In the genomic region with DNA sequence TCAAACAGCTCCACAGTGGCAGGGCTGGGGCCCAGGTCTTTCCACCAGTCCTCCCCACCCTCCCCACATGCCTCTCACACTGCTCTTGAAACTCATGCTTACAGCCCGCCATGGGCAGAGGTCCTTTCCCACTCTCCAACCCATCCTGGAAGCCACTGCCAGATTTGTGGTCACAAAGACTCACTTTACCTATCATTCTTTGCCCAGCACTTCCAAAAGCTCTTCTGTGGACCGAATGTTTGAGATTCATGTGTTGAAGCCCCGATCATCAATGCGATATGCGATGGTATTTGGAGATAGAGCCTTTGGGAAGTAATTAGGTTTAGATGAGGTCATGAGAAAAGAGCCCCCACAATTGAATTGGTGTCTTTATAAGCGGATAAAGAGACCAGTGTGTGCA, we compare ENCODE assay signal across 22 cellular contexts.
"Had no signal": no experiment of that assay in that cellular context is flagged by ENCODE, and none has a peak within 500 bp of the region (broad histone marks: within the 10 kb centered on the region; RNA-seq: fewer than 3 reads in every experiment).

No MANE protein-coding gene starts in this region.

- H3K79me2 ChIP-seq: hepatocyte had no signal

- H3K27me3 Mint-ChIP-seq: dendritic cell treated with granulocyte-macrophage colony-stimulating factor and Interleukin-4, amounts not matched to agents 40 ng/mL and 50 ng/mL, for 4 days had no signal

- H3K4me2 ChIP-seq: hepatocyte had no signal

- H3K4me1 ChIP-seq: colonic mucosa, foreskin keratinocyte, gastroesophageal sphincter, heart left ventricle, left lung, lower lobe of right lung had no signal

- H3K9me3 Mint-ChIP-seq: dendritic cell treated with granulocyte-macrophage colony-stimulating factor and Interleukin-4, amounts not matched to agents 40 ng/mL and 50 ng/mL, for 4 days; effector memory CD8-positive, alpha-beta T cell; endodermal cell; memory B cell; naive thymus-derived CD4-positive, alpha-beta T cell had no signal

- H3K9me3 ChIP-seq: colonic mucosa, gastroesophageal sphincter, heart left ventricle, left lung, lower lobe of right lung had no signal

- H3K4me1 Mint-ChIP-seq: endodermal cell; memory B cell; naive thymus-derived CD4-positive, alpha-beta T cell had no signal

- H3K36me3 Mint-ChIP-seq: memory B cell; naive thymus-derived CD4-positive, alpha-beta T cell had no signal

- H2AFZ ChIP-seq: hepatocyte had no signal

- ATAC-seq: effector memory CD8-positive, alpha-beta T cell; esophagus mucosa; foreskin keratinocyte; gastroesophageal sphincter; heart left ventricle; left cardiac atrium; left lung; left ventricle myocardium superior; lower lobe of right lung; naive thymus-derived CD4-positive, alpha-beta T cell had no signal

- H3K36me3 ChIP-seq: colonic mucosa, gastroesophageal sphincter, heart left ventricle, left lung, lower lobe of right lung had no signal

- H3K4me3 ChIP-seq: colonic mucosa, gastroesophageal sphincter, heart left ventricle, hepatocyte, left lung, lower lobe of right lung had no signal

- H3K27ac ChIP-seq: colonic mucosa, epithelial cell of prostate, foreskin keratinocyte, gastroesophageal sphincter, heart left ventricle, hepatocyte, left lung, lower lobe of right lung had no signal

- H3K27me3 ChIP-seq: colonic mucosa, foreskin keratinocyte, hepatocyte, left lung had no signal

- H3K4me3 Mint-ChIP-seq: dendritic cell treated with granulocyte-macrophage colony-stimulating factor and Interleukin-4, amounts not matched to agents 40 ng/mL and 50 ng/mL, for 4 days; effector memory CD8-positive, alpha-beta T cell; endodermal cell; memory B cell; naive thymus-derived CD4-positive, alpha-beta T cell had no signal

- H3K27ac Mint-ChIP-seq: dendritic cell treated with granulocyte-macrophage colony-stimulating factor and Interleukin-4, amounts not matched to agents 40 ng/mL and 50 ng/mL, for 4 days; effector memory CD8-positive, alpha-beta T cell; endodermal cell; memory B cell; naive thymus-derived CD4-positive, alpha-beta T cell had no signal

- DNase-seq: colonic mucosa; cortex of kidney; effector CD8-positive, alpha-beta T cell; effector memory CD8-positive, alpha-beta T cell; endodermal cell; erythroblast; foreskin keratinocyte; heart left ventricle; left cardiac atrium; left lung; left ventricle myocardium superior; lower lobe of right lung; mammary epithelial cell; mesendoderm; midbrain; naive thymus-derived CD4-positive, alpha-beta T cell had no signal
